Comparison of ENCODE assay signal across 8 cellular contexts in the genomic region with DNA sequence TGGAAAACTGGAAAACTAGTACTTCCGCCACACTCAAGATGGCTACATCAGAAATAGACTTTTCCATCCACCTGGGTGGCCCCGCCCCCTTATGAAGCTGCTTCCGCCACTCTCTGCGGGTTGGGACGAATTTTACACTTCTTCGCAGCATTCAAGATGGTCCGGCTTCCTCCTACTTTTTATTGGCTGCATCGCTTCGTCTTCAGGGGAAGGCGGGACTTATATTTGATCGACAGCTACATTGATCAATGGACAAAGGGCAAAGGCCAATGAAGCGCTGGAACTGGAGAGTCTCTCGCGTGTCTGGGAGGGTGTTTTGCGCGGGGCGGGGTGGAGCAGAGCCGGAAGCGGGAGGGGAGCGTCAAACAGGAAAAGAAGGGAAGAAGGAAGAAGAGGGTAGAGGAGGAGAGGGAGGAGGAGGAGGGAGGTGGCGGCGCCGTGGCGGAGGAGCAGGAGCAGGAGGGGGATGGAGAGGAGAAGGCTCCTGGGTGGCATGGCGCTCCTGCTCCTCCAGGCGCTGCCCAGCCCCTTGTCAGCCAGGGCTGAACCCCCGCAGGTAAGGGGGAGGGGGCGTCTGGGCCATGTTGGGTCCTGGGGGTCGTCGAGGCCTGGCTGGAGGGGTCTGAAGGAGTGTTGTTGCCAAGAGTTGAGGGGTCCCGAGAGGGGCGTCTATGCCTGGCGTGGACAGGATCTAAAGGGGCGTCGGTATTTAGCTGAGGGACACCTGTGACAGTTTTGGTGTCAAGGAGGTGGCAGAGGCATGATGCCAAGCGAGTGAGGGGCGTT. TPM values are rescaled to one million over a fixed set of nuclear protein-coding genes. Genes with fewer than 3 reads are reported as not detected.
A peak's percentile ranks its signal among the peaks of the same experiment; 100 is the strongest.
DNase-seq lines count a peak whose midpoint lies in the region; ATAC-seq and TF ChIP-seq lines count a peak whose summit lies in the region.

Gene WBP1L, plus strand, starts transcription at position 361 of the 786 bp plus-strand sequence. Its CDS starts 106 bp downstream, at position 467.

- H3K4me1 ChIP-seq in fibroblast of lung (ENCODE audit: control insufficient read depth, extremely low read depth, insufficient read depth, low read length), result no peaks in the 10 kb centered on the region
- H3K4me1 ChIP-seq in naive thymus-derived CD4-positive, alpha-beta T cell (ENCODE audit: control insufficient read depth in 2 of 2, insufficient read depth in 2 of 2, low read length in 2 of 2), result peaks cover 17 to 25% of the 10 kb centered on the region in 2 donors

- no peaks in the 10 kb centered on the region for H3K27me3 Mint-ChIP-seq in activated T-helper 17 cell treated with anti-CD3 and anti-CD28 coated beads, Interleukin-2, amount 50 U/mL, for 72 hours
- no peaks in the 10 kb centered on the region for H3K27me3 Mint-ChIP-seq in naive thymus-derived CD4-positive, alpha-beta T cell
- H3K27me3 Mint-ChIP-seq in stimulated activated naive B cell treated with anti-CD40 and anti-IgM and Interleukin-4, amounts not matched to agents 10 μg/mL and 1 μg/mL and 100 μg/mL, for 72 hours, result no peaks in the 10 kb centered on the region

- peaks cover 34% of the 10 kb centered on the region for H3K79me2 ChIP-seq in fibroblast of lung (ENCODE audit: control insufficient read depth, insufficient read depth, low read length)

- peak; percentile 100 for DNase-seq in EH (ENCODE audit: low read depth)
- peak; percentile 91 for DNase-seq in GOT3 (lab: John Stamatoyannopoulos, UW)
- peak; percentile 99 for DNase-seq in LNCaP clone FGC (ENCODE audit: low read depth)
- peak; percentile 99 for DNase-seq in RWPE1 (ENCODE audit: low spot score)
- peak; percentile 99 to 100 for DNase-seq in fibroblast of lung (ENCODE audit: low read depth in 2 of 2)
- DNase-seq in naive thymus-derived CD4-positive, alpha-beta T cell, result peak; percentile 77 to 98 (median 96)
- DNase-seq in stimulated activated naive B cell treated with anti-CD40 and anti-IgM and Interleukin-4, amounts not matched to agents 10 μg/mL and 1 μg/mL and 100 μg/mL, for 72 hours, result peak; percentile 95

- TF ChIP-seq CTCF in LNCaP clone FGC (IDR thresholded peaks at IDR 0.05; ENCODE audit: control insufficient read depth, extremely low read depth, insufficient read depth), result no peak
- no peak for TF ChIP-seq CTCF in RWPE1 (conservative IDR thresholded peaks at IDR 0.05; ENCODE audit: low read depth)
- TF ChIP-seq CTCF in fibroblast of lung (conservative IDR thresholded peaks at IDR 0.05 in 1 of 2, IDR thresholded peaks at IDR 0.05 in 1 of 2; ENCODE audit: low read depth in 1 of 2, low read length in 2 of 2), result no peak

- H3K27ac Mint-ChIP-seq in activated T-helper 17 cell treated with anti-CD3 and anti-CD28 coated beads, Interleukin-2, amount 50 U/mL, for 72 hours, result peak within 1 kb of the TSS; percentile 93
- peak within 1 kb of the TSS; percentile 57 to 96 (median 90) for H3K27ac Mint-ChIP-seq in naive thymus-derived CD4-positive, alpha-beta T cell
- H3K27ac Mint-ChIP-seq in stimulated activated naive B cell treated with anti-CD40 and anti-IgM and Interleukin-4, amounts not matched to agents 10 μg/mL and 1 μg/mL and 100 μg/mL, for 72 hours, result peak within 1 kb of the TSS; percentile 92

- intact Hi-C loops in naive thymus-derived CD4-positive, alpha-beta T cell (cut with micrococcal nuclease), result loop anchor here (1.0 to 10.0 kb wide), 19 partner anchors 10 to 1389 kb away; partner anchors contain the start of genes ARL3 (in 2 of the 2), BORCS7 (in 2 of the 2), CNNM2 (in 2 of the 2) and GBF1 (in 2 of the 2)

- H3K27ac ChIP-seq in RWPE1, result peak within 1 kb of the TSS; percentile 79
- H3K27ac ChIP-seq in fibroblast of lung (ENCODE audit: insufficient read depth, low read length), result peak within 1 kb of the TSS; percentile 82
- peak within 1 kb of the TSS; percentile 77 for H3K27ac ChIP-seq in naive thymus-derived CD4-positive, alpha-beta T cell (ENCODE audit: low read depth, low read length)

- no peaks in the 10 kb centered on the region for H3K27me3 ChIP-seq in fibroblast of lung (ENCODE audit: control insufficient read depth, insufficient read depth, low read length)
- H3K27me3 ChIP-seq in naive thymus-derived CD4-positive, alpha-beta T cell (ENCODE audit: control insufficient read depth in 2 of 2, insufficient read depth in 2 of 2, low read length in 2 of 2), result no peaks in the 10 kb centered on the region

- peaks cover 25% of the 10 kb centered on the region for H3K36me3 Mint-ChIP-seq in activated T-helper 17 cell treated with anti-CD3 and anti-CD28 coated beads, Interleukin-2, amount 50 U/mL, for 72 hours (ENCODE audit: low read depth)
- H3K36me3 Mint-ChIP-seq in naive thymus-derived CD4-positive, alpha-beta T cell, result peaks cover 6 to 19% (median 7%) of the 10 kb centered on the region in 5 donors
- H3K36me3 Mint-ChIP-seq in stimulated activated naive B cell treated with anti-CD40 and anti-IgM and Interleukin-4, amounts not matched to agents 10 μg/mL and 1 μg/mL and 100 μg/mL, for 72 hours, result peaks cover 10 to 12% of the 10 kb centered on the region in 2 donors

- H3K9me3 Mint-ChIP-seq in activated T-helper 17 cell treated with anti-CD3 and anti-CD28 coated beads, Interleukin-2, amount 50 U/mL, for 72 hours, result peaks cover 6% of the 10 kb centered on the region
- peaks cover 0 to 7% (median 2%) of the 10 kb centered on the region in 11 donors for H3K9me3 Mint-ChIP-seq in naive thymus-derived CD4-positive, alpha-beta T cell
- peaks cover 3 to 5% of the 10 kb centered on the region in 2 donors for H3K9me3 Mint-ChIP-seq in stimulated activated naive B cell treated with anti-CD40 and anti-IgM and Interleukin-4, amounts not matched to agents 10 μg/mL and 1 μg/mL and 100 μg/mL, for 72 hours

- POLR2A ChIA-PET in RWPE1 (lab: Yijun Ruan, JAX; ENCODE audit: low non-redundant PET), result interaction anchor here (0.5 to 1.2 kb wide), 3 partner anchors 29 to 33 kb away, joined by 3 read pairs; partner anchors contain the start of genes ARL3 and SFXN2
- POLR2A ChIA-PET in naive thymus-derived CD4-positive, alpha-beta T cell (lab: Charles Lee), result interaction anchor here (0.9 to 2.6 kb wide), 11 partner anchors 9 to 586 kb away, joined by 3 to 13 read pairs (median 4); partner anchors contain the start of genes ARL3, SFXN2 and TRIM8

- no peaks in the 10 kb centered on the region for H4K20me1 ChIP-seq in fibroblast of lung (ENCODE audit: control insufficient read depth, extremely low read depth, insufficient read depth, low read length)

- H3K4me1 Mint-ChIP-seq in activated T-helper 17 cell treated with anti-CD3 and anti-CD28 coated beads, Interleukin-2, amount 50 U/mL, for 72 hours, result peaks cover 38% of the 10 kb centered on the region
- peaks cover 33 to 59% (median 48%) of the 10 kb centered on the region in 7 donors for H3K4me1 Mint-ChIP-seq in naive thymus-derived CD4-positive, alpha-beta T cell
- peaks cover 30 to 54% of the 10 kb centered on the region in 2 donors for H3K4me1 Mint-ChIP-seq in stimulated activated naive B cell treated with anti-CD40 and anti-IgM and Interleukin-4, amounts not matched to agents 10 μg/mL and 1 μg/mL and 100 μg/mL, for 72 hours

- H3K4me3 ChIP-seq in LNCaP clone FGC (ENCODE audit: low read depth, low read length), result peak within 1 kb of the TSS; percentile 93
- peak within 1 kb of the TSS; percentile 43 to 97 (median 72) for H3K4me3 ChIP-seq in fibroblast of lung (replicated peaks in 1 of 4; ENCODE audit: control extremely low read depth in 1 of 4, insufficient read depth in 1 of 4, low read depth in 3 of 4, low read length in 4 of 4)
- H3K4me3 ChIP-seq in naive thymus-derived CD4-positive, alpha-beta T cell (ENCODE audit: low read length), result peak within 1 kb of the TSS; percentile 85

- H3K9ac ChIP-seq in fibroblast of lung (ENCODE audit: insufficient read depth, low read length), result peak within 1 kb of the TSS; percentile 76

- H3K9me3 ChIP-seq in fibroblast of lung (ENCODE audit: control insufficient read depth, insufficient read depth, low read depth, low read length), result no peaks in the 10 kb centered on the region
- H3K9me3 ChIP-seq in naive thymus-derived CD4-positive, alpha-beta T cell (ENCODE audit: control insufficient read depth in 2 of 3, low read length in 3 of 3), result no peaks in the 10 kb centered on the region

- CTCF ChIA-PET in RWPE1 (lab: Yijun Ruan, JAX), result interaction anchor here (0.6 kb wide), 1 partner anchor 173 kb away, joined by 3 read pairs; no protein-coding TSS in a partner anchor
- CTCF ChIA-PET in naive thymus-derived CD4-positive, alpha-beta T cell (lab: Charles Lee), result interaction anchor here (0.8 to 1.6 kb wide), 2 partner anchors 12 to 29 kb away, joined by 3 read pairs; partner anchors contain the start of genes ARL3 and SFXN2

- H3K36me3 ChIP-seq in fibroblast of lung (ENCODE audit: control insufficient read depth, insufficient read depth, low read length), result no peaks in the 10 kb centered on the region
- peaks cover 0 to 6% (median 5%) of the 10 kb centered on the region in 3 experiments for H3K36me3 ChIP-seq in naive thymus-derived CD4-positive, alpha-beta T cell (ENCODE audit: control insufficient read depth in 2 of 3, insufficient read depth in 3 of 3, low read length in 3 of 3)

- peak within 1 kb of the TSS; percentile 97 for H2AFZ ChIP-seq in fibroblast of lung (ENCODE audit: low read length)

- peak within 1 kb of the TSS; percentile 93 for H3K4me3 Mint-ChIP-seq in activated T-helper 17 cell treated with anti-CD3 and anti-CD28 coated beads, Interleukin-2, amount 50 U/mL, for 72 hours
- peak within 1 kb of the TSS; percentile 80 to 97 (median 93) for H3K4me3 Mint-ChIP-seq in naive thymus-derived CD4-positive, alpha-beta T cell
- peak within 1 kb of the TSS; percentile 85 to 89 for H3K4me3 Mint-ChIP-seq in stimulated activated naive B cell treated with anti-CD40 and anti-IgM and Interleukin-4, amounts not matched to agents 10 μg/mL and 1 μg/mL and 100 μg/mL, for 72 hours

- H3K4me2 ChIP-seq in fibroblast of lung (ENCODE audit: extremely low read depth, insufficient read depth, low read length), result peak within 1 kb of the TSS; percentile 80

- ATAC-seq in activated T-helper 17 cell treated with anti-CD3 and anti-CD28 coated beads, Interleukin-2, amount 50 U/mL, for 72 hours (replicated peaks), result peak; percentile 98
- peak; percentile 98 for ATAC-seq in naive thymus-derived CD4-positive, alpha-beta T cell
- peak; percentile 95 to 97 for ATAC-seq in stimulated activated naive B cell treated with anti-CD40 and anti-IgM and Interleukin-4, amounts not matched to agents 10 μg/mL and 1 μg/mL and 100 μg/mL, for 72 hours (replicated peaks)

RNA-seq across cellular contexts. Expression of gene WBP1L, which starts in this region (rescaled TPM):
- 10 to 100 TPM; 18.4 to 24.8 TPM for total RNA-seq in activated T-helper 17 cell treated with anti-CD3 and anti-CD28 coated beads, Interleukin-2, amount 50 U/mL, for 72 hours
- 28.8 and 40.0 TPM in 2 replicates for total RNA-seq in fibroblast of lung
- 33.7 and 36.8 TPM in 2 replicates for polyA plus RNA-seq in fibroblast of lung
- 26.7 and 34.8 TPM in 2 replicates for polyA plus RNA-seq in fibroblast of lung (2012)
- polyA minus RNA-seq in fibroblast of lung (ENCODE audit: low replicate concordance), result 60.4 and 66.8 TPM in 2 replicates
- total RNA-seq in naive thymus-derived CD4-positive, alpha-beta T cell, result 10 to 100 TPM; 20.5 to 37.9 (median 34.1) TPM
- polyA plus RNA-seq in naive thymus-derived CD4-positive, alpha-beta T cell, result 10 to 100 TPM; 19.4 to 30.3 TPM

Comparison
In these comparisons a context has a peak if more than half of its experiments do, and no peak if none do; other contexts are left out.
1. Peak in every context shown above with its lines: DNase-seq, ATAC-seq, H3K4me3 ChIP-seq and H3K27ac ChIP-seq.